In genomic region chr18:30499721-30500120, GRCh38 we compare ENCODE assay signal across 9 cellular contexts.
"Had no signal": no experiment of that assay in that cellular context is flagged by ENCODE, and none has a peak within 500 bp of the region (broad histone marks: within the 10 kb centered on the region; RNA-seq: fewer than 3 reads in every experiment).

No MANE protein-coding gene starts in this region.

- ATAC-seq: GM23338 had no signal

- H3K27ac Mint-ChIP-seq: GM23338, H9 had no signal

- H2AFZ ChIP-seq: GM23338 had no signal

- FAIRE-seq: H1, H54 had no signal

- H3K4me3 ChIP-seq: GM23338 had no signal

- H3K9me3 Mint-ChIP-seq: GM23338, H9 had no signal

- H3K4me3 Mint-ChIP-seq: GM23338, H9 had no signal

- H3K9ac ChIP-seq: KMS-11 had no signal

- H3K4me2 ChIP-seq: GM23338, KMS-11 had no signal

- DNase-seq: H9, HCEC 1CT, IMR-90, KBM-7 had no signal

- H3K27ac ChIP-seq: HL-60, KMS-11 had no signal
